In the genomic region with DNA sequence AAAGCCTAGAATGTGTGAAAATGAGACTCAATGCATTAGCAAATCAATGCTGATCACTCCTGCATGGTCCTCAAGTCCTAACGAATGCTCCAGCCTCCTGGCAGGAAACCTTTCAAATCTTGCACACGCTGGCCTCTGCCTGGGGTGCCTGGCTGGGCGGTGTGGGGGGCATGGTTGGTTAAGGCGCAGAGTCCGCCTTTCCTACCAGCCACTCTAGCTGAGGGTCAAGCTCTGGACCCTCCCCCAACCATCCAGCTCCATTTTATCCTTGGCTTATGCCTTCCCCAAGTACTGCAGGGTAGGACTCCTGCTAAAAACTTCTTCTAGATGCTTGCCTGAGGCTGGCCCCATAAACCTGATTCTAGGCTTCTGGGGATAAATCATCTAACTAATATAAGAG, we compare ENCODE assay signal across 9 cellular contexts. TPM values are rescaled to one million over a fixed set of nuclear protein-coding genes. Genes with fewer than 3 reads are reported as not detected.
DNase-seq lines count a peak whose midpoint lies in the region; ATAC-seq and TF ChIP-seq lines count a peak whose summit lies in the region.
"Had no signal": no experiment of that assay in that cellular context is flagged by ENCODE, and none has a peak within 500 bp of the region (broad histone marks: within the 10 kb centered on the region; RNA-seq: fewer than 3 reads in every experiment).

No MANE protein-coding gene starts in this region.

- H3K9me3 ChIP-seq in Caco-2 = peaks cover 7% of the 10 kb centered on the region
- H3K9me3 ChIP-seq in Panc1 (ENCODE audit: control insufficient read depth, insufficient read depth, low read depth, low read length) = peaks cover 11% of the 10 kb centered on the region; the same call in 1 of the 2 replicates
- peaks cover 0 to 15% (median 3%) of the 10 kb centered on the region in 4 donors for H3K9me3 ChIP-seq in esophagus muscularis mucosa
- peaks cover 0 to 4% (median 1%) of the 10 kb centered on the region in 4 donors for H3K9me3 ChIP-seq in sigmoid colon

- no peaks in the 10 kb centered on the region for H3K4me1 Mint-ChIP-seq in Caco-2 (ENCODE audit: low read depth, unreplicated experiment)

- peak overlapping the region; percentile 77 for H3K4me3 Mint-ChIP-seq in Caco-2 (ENCODE audit: unreplicated experiment)

- CTCF ChIA-PET in Caco-2 (lab: Charles Lee) = interaction anchor here (0.6 to 1.9 kb wide), 3 partner anchors 9 to 227 kb away, joined by 3 to 6 read pairs (median 5); no protein-coding TSS in a partner anchor
- CTCF ChIA-PET in Panc1 (lab: Charles Lee) = no interaction called here

- TF ChIP-seq POLR2A in esophagus muscularis mucosa (IDR thresholded peaks at IDR 0.05; ENCODE audit: low read depth) = no peak
- TF ChIP-seq POLR2A in sigmoid colon (IDR thresholded peaks at IDR 0.05) = no peak

- H3K27ac ChIP-seq in Panc1 (ENCODE audit: low read length) (peak overlapping the region; percentile 59), esophagus muscularis mucosa (replicated peaks in 1 of 4) (peak overlapping the region; percentile 86 to 91 (median 90)), sigmoid colon (peak overlapping the region; percentile 85 to 89 (median 86))

- H3K4me3 ChIP-seq in Caco-2 (ENCODE audit: low read depth, low read length) (peak overlapping the region; percentile 60), Panc1 (ENCODE audit: low read depth in 2 of 2, low read length in 2 of 2) (peak overlapping the region; percentile 50 to 53), esophagus muscularis mucosa (peak overlapping the region; percentile 70 to 76 (median 72)), sigmoid colon (peak overlapping the region in 3 of 4 donors; percentile 58 to 71 (median 69))

- H3K27me3 Mint-ChIP-seq in Caco-2 (ENCODE audit: insufficient read depth, unreplicated experiment) = no peaks in the 10 kb centered on the region

- in situ Hi-C loops in Panc1 (cut with HindIII; ENCODE audit: low pct_unique_long_range_greater_than_20kb, low sequenced_read_pairs) = no loop called here

- TF ChIP-seq CTCF in Caco-2 (IDR thresholded peaks at IDR 0.05; ENCODE audit: insufficient read depth in 1 of 2, low read depth in 1 of 2, low read length in 1 of 2, severe bottlenecking in 1 of 2, unreplicated experiment in 1 of 2) (no peak), Panc1 (IDR thresholded peaks at IDR 0.05) (no peak), esophagus muscularis mucosa (IDR thresholded peaks at IDR 0.05) (no peak), sigmoid colon (IDR thresholded peaks at IDR 0.05) (no peak)

- H3K4me1 ChIP-seq in Caco-2 = peaks cover 8% of the 10 kb centered on the region; the same call in 1 of the 2 replicates
- peaks cover 2% of the 10 kb centered on the region; the same call in 1 of the 2 replicates for H3K4me1 ChIP-seq in Panc1 (ENCODE audit: control insufficient read depth, insufficient read depth, low read length)
- H3K4me1 ChIP-seq in esophagus muscularis mucosa = peaks cover 12 to 43% (median 38%) of the 10 kb centered on the region in 4 donors
- peaks cover 0 to 29% (median 19%) of the 10 kb centered on the region in 4 donors for H3K4me1 ChIP-seq in sigmoid colon

- no peaks in the 10 kb centered on the region for H3K9me3 Mint-ChIP-seq in Caco-2 (ENCODE audit: unreplicated experiment)

- H3K27me3 ChIP-seq in Caco-2 (replicated peaks; ENCODE audit: control insufficient read depth, insufficient read depth, low read length) (no peaks in the 10 kb centered on the region), Panc1 (ENCODE audit: control insufficient read depth, insufficient read depth, low read length) (no peaks in the 10 kb centered on the region), esophagus muscularis mucosa (no peaks in the 10 kb centered on the region), sigmoid colon (no peaks in the 10 kb centered on the region)

- POLR2A ChIA-PET in Caco-2 (lab: Charles Lee) = interaction anchor here (0.5 to 0.8 kb wide), 2 partner anchors 9 to 10 kb away, joined by 3 to 4 read pairs; no protein-coding TSS in a partner anchor
- POLR2A ChIA-PET in Panc1 (lab: Charles Lee) = interaction anchor here (0.5 kb wide), 1 partner anchor 839 kb away, joined by 9 read pairs; no protein-coding TSS in a partner anchor

- BruUV-seq in Caco-2 (replicated peaks; lab: Mats Ljungman, UMichigan) (no TSS peak), Panc1 (replicated peaks; lab: Mats Ljungman, UMichigan) (no TSS peak)

- intact Hi-C loops in Caco-2 (cut with micrococcal nuclease; ENCODE audit: unreplicated experiment) (no loop called here), Panc1 (cut with micrococcal nuclease; ENCODE audit: unreplicated experiment) (no loop called here), esophagus muscularis mucosa (cut with DNase I) (no loop called here), sigmoid colon (cut with DNase I) (loop anchor here (5.0 kb wide), 2 partner anchors 42 to 72 kb away; no protein-coding TSS in a partner anchor)

- 91% methylated on average over 5 of the region's 5 CpGs for WGBS in esophagus muscularis mucosa
- WGBS in sigmoid colon, 2 donors = 95 to 97% methylated on average over 5 of the region's 5 CpGs

- H3K27ac Mint-ChIP-seq in Caco-2 (ENCODE audit: unreplicated experiment) = peak overlapping the region; percentile 83

- TF ChIP-seq EP300 in esophagus muscularis mucosa (IDR thresholded peaks at IDR 0.05) (no peak), sigmoid colon (IDR thresholded peaks at IDR 0.05) (no peak)

- ATAC-seq in Panc1 = no peak

- H3K36me3 Mint-ChIP-seq in Caco-2 (ENCODE audit: insufficient read depth, unreplicated experiment) = no peaks in the 10 kb centered on the region

- H3K36me3 ChIP-seq in Caco-2 (ENCODE audit: control insufficient read depth, insufficient read depth, low read length) = no peaks in the 10 kb centered on the region
- H3K36me3 ChIP-seq in Panc1 (ENCODE audit: control insufficient read depth, insufficient read depth, low read length) = no peaks in the 10 kb centered on the region; the same call in 1 of the 2 replicates
- no peaks in the 10 kb centered on the region for H3K36me3 ChIP-seq in esophagus muscularis mucosa
- H3K36me3 ChIP-seq in sigmoid colon = no peaks in the 10 kb centered on the region

- DNase-seq in Caco-2 (no peak), Panc1 (ENCODE audit: low read depth, low spot score) (no peak), esophagus muscularis mucosa (ENCODE audit: extremely low spot score) (no peak), sigmoid colon (no peak), NCI-H1930 (lab: John Stamatoyannopoulos, UW) (no peak), HUDEP-2 (lab: John Stamatoyannopoulos, UW; ENCODE audit: unreplicated experiment in 76 of 76) (no peak), NCI-H146 treated with DMSO at 0.1 percent for 48 hours (lab: John Stamatoyannopoulos, UW; ENCODE audit: unreplicated experiment) (no peak)
- no peak for DNase-seq in stimulated activated CD4-positive, alpha-beta T cell treated with anti-CD3 and anti-CD28 coated beads, Interleukin-12 subunit alpha, Interleukin-12 subunit beta, amount 100 ng/mL, for 4 hours
- DNase-seq: stimulated activated CD4-positive, alpha-beta T cell treated with anti-CD3 and anti-CD28 coated beads, Interleukin-15, amount 100 ng/mL, for 24 hours had no signal

RNA-seq across cellular contexts. Expression of a gene that starts 0.8 kb away (rescaled TPM):
- 20.8 and 24.4 TPM in 2 replicates for total RNA-seq in Caco-2 (2022)
- total RNA-seq in Panc1 (2021; ENCODE audit: unreplicated experiment) = 9.4 TPM
- 6.6 TPM for polyA plus RNA-seq in Panc1 (2012; ENCODE audit: insufficient read length)
- total RNA-seq in esophagus muscularis mucosa = 10 to 100 TPM; 14.1 to 25.0 (median 18.4) TPM
- 10 to 100 TPM; 12.2 to 14.4 (median 13.3) TPM for total RNA-seq in sigmoid colon
- 1 to 10 TPM; 5.1 to 8.9 (median 6.0) TPM for polyA plus RNA-seq in sigmoid colon
